In the genomic region with DNA sequence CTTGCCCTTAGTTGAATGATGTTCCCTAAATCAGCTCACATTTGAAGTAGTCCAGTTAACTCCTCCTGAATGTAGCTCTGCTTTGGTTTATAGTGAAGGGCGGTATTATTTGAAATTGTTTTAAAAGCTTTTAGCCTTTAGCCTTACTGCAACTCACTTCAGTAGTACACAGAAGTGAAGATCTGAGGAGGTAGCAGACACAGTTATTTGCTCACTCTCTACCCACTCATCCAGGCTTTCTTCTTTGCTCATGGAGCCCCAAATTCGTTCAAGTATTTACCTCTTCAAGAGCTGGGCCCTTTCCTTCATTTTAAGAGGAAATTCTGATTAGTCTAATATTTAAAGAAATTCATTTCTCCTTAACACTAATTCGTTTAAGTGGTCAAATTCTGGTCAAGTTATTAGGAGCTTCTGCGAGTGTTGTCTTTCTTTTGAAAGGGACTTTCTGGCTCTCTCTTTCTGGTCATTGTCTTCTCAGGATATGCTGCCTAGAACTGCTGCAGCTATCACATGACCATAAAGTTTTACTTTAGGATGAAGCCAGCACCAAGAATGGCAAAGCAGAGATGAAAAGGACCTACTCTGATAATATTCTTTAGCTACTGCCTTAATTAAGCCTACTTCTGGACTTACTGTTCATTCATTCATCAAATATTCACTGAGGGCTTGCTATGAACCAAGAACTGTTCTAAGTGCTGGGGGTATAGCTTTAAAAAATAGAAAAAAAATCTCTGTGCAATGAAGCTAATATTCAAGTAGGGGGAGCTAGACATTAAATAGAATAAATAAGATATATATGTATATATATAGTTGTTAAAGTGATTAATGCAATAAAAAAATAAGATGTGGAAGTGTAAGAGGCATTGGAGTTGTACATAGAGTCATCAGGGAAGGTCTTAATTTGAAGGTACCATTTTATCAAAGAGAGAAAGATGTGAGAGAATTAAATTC, we compare ENCODE assay signal across 1 cellular context.
TF ChIP-seq lines count a peak whose summit lies in the region.

No MANE protein-coding gene starts in this region.

TF ChIP-seq in IMR-90, 13 proteins besides CTCF, POLR2A, EP300 and RAD21 (continued from another document):
- no peak for TF ChIP-seq ELK1 (IDR thresholded peaks at IDR 0.05; ENCODE audit: borderline replicate concordance, low read depth, low read length)
- no peak for TF ChIP-seq SMC3 (IDR thresholded peaks at IDR 0.05; ENCODE audit: low read depth, low read length)
- TF ChIP-seq FOS (IDR thresholded peaks at IDR 0.05; ENCODE audit: low read depth, low read length): no peak
- no peak for TF ChIP-seq RCOR1 (IDR thresholded peaks at IDR 0.05; ENCODE audit: insufficient replicate concordance, low read length)
